ENCODE assay signal across 2 cellular contexts in the genomic region with DNA sequence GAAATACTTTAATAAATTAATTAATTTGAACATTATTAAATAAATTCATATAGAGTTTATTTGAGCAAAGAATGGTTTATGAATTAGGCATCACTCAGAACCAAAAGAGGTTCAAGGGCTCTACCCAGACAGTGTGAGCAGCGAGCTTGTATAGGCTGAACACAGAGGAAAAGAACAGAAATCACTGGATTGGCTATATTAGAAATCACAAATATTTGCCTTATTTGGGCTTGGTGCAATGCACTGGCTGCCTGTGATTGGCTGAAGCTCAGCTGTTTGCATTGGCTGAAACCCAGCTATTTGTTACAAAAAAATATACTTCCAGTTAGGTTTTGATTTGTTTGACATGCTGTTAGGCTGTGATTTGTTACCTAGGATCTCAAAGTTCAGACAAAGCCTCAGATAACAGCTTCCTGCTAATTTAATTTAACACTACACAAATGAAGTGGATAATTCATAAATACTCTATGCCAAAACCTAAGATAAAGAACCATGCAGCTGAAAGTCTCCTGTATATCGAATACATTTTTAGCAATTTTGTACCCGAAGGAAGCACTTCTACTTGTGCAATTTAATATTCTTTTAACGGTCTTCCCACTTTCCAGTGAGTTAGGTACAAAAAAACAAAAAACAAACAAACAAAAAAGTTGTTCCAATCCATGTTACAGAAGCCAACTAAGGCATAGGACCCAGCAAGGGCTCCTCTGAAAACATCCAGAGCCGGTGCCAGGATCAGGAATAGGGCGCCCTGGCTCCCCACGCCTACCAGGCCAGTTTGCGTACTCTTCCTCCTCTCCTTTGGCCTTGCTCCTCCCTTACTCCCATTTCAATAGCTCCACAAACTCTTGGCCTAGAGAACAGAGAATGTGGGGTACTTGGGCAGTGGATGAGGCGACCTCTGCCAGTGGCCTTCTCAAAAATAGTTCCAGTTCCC.
TF ChIP-seq lines count a peak whose summit lies in the region.

No MANE protein-coding gene starts in this region.

TF ChIP-seq in SK-N-SH treated with all-trans-retinoic acid at 6 μM for 48 hours, 23 proteins besides CTCF, POLR2A, EP300 and RAD21:
- TF ChIP-seq RARB (CRISPR knock-in tag; IDR thresholded peaks at IDR 0.05): no peak
- no peak for TF ChIP-seq SNAI2 (CRISPR knock-in tag; IDR thresholded peaks at IDR 0.05)
- TF ChIP-seq, protein P1, sequence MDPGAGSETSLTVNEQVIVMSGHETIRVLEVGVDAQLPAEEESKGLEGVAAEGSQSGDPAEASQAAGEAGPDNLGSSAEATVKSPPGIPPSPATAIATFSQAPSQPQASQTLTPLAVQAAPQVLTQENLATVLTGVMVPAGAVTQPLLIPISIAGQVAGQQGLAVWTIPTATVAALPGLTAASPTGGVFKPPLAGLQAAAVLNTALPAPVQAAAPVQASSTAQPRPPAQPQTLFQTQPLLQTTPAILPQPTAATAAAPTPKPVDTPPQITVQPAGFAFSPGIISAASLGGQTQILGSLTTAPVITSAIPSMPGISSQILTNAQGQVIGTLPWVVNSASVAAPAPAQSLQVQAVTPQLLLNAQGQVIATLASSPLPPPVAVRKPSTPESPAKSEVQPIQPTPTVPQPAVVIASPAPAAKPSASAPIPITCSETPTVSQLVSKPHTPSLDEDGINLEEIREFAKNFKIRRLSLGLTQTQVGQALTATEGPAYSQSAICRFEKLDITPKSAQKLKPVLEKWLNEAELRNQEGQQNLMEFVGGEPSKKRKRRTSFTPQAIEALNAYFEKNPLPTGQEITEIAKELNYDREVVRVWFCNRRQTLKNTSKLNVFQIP (CRISPR knock-in tag; IDR thresholded peaks at IDR 0.05; ENCODE audit: borderline replicate concordance, low read depth): no peak
- no peak for TF ChIP-seq ISL1 (CRISPR knock-in tag; IDR thresholded peaks at IDR 0.05)
- TF ChIP-seq, protein P2, sequence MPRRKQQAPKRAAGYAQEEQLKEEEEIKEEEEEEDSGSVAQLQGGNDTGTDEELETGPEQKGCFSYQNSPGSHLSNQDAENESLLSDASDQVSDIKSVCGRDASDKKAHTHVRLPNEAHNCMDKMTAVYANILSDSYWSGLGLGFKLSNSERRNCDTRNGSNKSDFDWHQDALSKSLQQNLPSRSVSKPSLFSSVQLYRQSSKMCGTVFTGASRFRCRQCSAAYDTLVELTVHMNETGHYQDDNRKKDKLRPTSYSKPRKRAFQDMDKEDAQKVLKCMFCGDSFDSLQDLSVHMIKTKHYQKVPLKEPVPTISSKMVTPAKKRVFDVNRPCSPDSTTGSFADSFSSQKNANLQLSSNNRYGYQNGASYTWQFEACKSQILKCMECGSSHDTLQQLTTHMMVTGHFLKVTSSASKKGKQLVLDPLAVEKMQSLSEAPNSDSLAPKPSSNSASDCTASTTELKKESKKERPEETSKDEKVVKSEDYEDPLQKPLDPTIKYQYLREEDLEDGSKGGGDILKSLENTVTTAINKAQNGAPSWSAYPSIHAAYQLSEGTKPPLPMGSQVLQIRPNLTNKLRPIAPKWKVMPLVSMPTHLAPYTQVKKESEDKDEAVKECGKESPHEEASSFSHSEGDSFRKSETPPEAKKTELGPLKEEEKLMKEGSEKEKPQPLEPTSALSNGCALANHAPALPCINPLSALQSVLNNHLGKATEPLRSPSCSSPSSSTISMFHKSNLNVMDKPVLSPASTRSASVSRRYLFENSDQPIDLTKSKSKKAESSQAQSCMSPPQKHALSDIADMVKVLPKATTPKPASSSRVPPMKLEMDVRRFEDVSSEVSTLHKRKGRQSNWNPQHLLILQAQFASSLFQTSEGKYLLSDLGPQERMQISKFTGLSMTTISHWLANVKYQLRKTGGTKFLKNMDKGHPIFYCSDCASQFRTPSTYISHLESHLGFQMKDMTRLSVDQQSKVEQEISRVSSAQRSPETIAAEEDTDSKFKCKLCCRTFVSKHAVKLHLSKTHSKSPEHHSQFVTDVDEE (CRISPR knock-in tag; IDR thresholded peaks at IDR 0.05): no peak
- TF ChIP-seq, protein P3, sequence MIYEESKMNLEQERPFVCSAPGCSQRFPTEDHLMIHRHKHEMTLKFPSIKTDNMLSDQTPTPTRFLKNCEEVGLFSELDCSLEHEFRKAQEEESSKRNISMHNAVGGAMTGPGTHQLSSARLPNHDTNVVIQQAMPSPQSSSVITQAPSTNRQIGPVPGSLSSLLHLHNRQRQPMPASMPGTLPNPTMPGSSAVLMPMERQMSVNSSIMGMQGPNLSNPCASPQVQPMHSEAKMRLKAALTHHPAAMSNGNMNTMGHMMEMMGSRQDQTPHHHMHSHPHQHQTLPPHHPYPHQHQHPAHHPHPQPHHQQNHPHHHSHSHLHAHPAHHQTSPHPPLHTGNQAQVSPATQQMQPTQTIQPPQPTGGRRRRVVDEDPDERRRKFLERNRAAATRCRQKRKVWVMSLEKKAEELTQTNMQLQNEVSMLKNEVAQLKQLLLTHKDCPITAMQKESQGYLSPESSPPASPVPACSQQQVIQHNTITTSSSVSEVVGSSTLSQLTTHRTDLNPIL (CRISPR knock-in tag; IDR thresholded peaks at IDR 0.05; ENCODE audit: low read depth): no peak
- no peak for TF ChIP-seq ESRRG (CRISPR knock-in tag; IDR thresholded peaks at IDR 0.05)
- TF ChIP-seq ZNF70 (CRISPR knock-in tag; IDR thresholded peaks at IDR 0.05): no peak

TF ChIP-seq in SK-N-SH, 30 proteins besides CTCF, POLR2A, EP300 and RAD21:
- TF ChIP-seq GABPA (IDR thresholded peaks at IDR 0.05; ENCODE audit: low read depth): no peak
- TF ChIP-seq ELF1 (IDR thresholded peaks at IDR 0.05): no peak
- no peak for TF ChIP-seq GATA2 (CRISPR knock-in tag; IDR thresholded peaks at IDR 0.05)
- TF ChIP-seq TEAD4 (IDR thresholded peaks at IDR 0.05; ENCODE audit: borderline replicate concordance, insufficient read depth): no peak
- TF ChIP-seq FOXM1 (IDR thresholded peaks at IDR 0.05; ENCODE audit: low read depth): no peak
- no peak for TF ChIP-seq SMC3 (IDR thresholded peaks at IDR 0.05; ENCODE audit: low read depth, low read length)
- no peak for TF ChIP-seq TCF12 (IDR thresholded peaks at IDR 0.05)
- TF ChIP-seq FOXJ3 (CRISPR knock-in tag; IDR thresholded peaks at IDR 0.05): no peak
- TF ChIP-seq NFIC (IDR thresholded peaks at IDR 0.05; ENCODE audit: borderline replicate concordance): no peak
- TF ChIP-seq, protein P4, sequence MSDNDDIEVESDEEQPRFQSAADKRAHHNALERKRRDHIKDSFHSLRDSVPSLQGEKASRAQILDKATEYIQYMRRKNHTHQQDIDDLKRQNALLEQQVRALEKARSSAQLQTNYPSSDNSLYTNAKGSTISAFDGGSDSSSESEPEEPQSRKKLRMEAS (IDR thresholded peaks at IDR 0.05; ENCODE audit: low read depth): no peak
